1 cellular context compared by ENCODE assay signal in the genomic region with DNA sequence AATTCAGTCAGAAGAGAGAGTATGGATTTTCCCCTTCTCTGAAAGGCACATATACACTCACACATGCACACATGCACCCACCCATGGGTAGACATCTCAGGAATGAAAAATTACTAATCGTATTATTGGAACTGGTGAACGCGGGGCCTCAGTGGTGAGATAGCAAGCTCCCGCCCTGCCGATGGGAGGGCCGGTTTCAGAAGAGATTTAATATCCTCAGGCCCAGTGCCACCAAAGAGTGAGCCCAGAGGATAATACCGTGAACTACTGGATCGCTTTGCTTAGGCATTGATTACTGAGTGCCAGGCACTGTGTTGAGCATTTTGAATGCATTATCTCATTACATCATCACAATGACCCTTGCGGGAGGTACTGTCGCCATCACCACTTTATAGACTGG.
A peak's percentile ranks its signal among the peaks of the same experiment; 100 is the strongest.
TF ChIP-seq lines count a peak whose summit lies in the region.

No MANE protein-coding gene starts in this region.

TF ChIP-seq in HepG2, 621 proteins besides CTCF, POLR2A, EP300 and RAD21:
- TF ChIP-seq, protein P1, sequence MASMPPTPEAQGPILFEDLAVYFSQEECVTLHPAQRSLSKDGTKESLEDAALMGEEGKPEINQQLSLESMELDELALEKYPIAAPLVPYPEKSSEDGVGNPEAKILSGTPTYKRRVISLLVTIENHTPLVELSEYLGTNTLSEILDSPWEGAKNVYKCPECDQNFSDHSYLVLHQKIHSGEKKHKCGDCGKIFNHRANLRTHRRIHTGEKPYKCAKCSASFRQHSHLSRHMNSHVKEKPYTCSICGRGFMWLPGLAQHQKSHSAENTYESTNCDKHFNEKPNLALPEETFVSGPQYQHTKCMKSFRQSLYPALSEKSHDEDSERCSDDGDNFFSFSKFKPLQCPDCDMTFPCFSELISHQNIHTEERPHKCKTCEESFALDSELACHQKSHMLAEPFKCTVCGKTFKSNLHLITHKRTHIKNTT (CRISPR knock-in tag; IDR thresholded peaks at IDR 0.05): no peak
- TF ChIP-seq PPARG (CRISPR knock-in tag; conservative IDR thresholded peaks at IDR 0.05): no peak
- 0 out of 2 replicates have a peak, but pooled peaks have one; percentile 27 for TF ChIP-seq ATF7 (IDR thresholded peaks at IDR 0.05)
- TF ChIP-seq ATF7 (CRISPR knock-in tag; IDR thresholded peaks at IDR 0.05): no peak
- TF ChIP-seq, protein P2, sequence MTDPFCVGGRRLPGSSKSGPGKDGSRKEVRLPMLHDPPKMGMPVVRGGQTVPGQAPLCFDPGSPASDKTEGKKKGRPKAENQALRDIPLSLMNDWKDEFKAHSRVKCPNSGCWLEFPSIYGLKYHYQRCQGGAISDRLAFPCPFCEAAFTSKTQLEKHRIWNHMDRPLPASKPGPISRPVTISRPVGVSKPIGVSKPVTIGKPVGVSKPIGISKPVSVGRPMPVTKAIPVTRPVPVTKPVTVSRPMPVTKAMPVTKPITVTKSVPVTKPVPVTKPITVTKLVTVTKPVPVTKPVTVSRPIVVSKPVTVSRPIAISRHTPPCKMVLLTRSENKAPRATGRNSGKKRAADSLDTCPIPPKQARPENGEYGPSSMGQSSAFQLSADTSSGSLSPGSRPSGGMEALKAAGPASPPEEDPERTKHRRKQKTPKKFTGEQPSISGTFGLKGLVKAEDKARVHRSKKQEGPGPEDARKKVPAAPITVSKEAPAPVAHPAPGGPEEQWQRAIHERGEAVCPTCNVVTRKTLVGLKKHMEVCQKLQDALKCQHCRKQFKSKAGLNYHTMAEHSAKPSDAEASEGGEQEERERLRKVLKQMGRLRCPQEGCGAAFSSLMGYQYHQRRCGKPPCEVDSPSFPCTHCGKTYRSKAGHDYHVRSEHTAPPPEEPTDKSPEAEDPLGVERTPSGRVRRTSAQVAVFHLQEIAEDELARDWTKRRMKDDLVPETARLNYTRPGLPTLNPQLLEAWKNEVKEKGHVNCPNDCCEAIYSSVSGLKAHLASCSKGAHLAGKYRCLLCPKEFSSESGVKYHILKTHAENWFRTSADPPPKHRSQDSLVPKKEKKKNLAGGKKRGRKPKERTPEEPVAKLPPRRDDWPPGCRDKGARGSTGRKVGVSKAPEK (CRISPR knock-in tag; IDR thresholded peaks at IDR 0.05; ENCODE audit: borderline replicate concordance): no peak
- no peak for TF ChIP-seq DR1 (CRISPR knock-in tag; IDR thresholded peaks at IDR 0.05)
- TF ChIP-seq, protein P3, sequence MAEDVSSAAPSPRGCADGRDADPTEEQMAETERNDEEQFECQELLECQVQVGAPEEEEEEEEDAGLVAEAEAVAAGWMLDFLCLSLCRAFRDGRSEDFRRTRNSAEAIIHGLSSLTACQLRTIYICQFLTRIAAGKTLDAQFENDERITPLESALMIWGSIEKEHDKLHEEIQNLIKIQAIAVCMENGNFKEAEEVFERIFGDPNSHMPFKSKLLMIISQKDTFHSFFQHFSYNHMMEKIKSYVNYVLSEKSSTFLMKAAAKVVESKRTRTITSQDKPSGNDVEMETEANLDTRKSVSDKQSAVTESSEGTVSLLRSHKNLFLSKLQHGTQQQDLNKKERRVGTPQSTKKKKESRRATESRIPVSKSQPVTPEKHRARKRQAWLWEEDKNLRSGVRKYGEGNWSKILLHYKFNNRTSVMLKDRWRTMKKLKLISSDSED (CRISPR knock-in tag; IDR thresholded peaks at IDR 0.05): no peak
